13 cellular contexts compared by ENCODE assay signal in genomic region chr2:160292225-160292624, GRCh38.
DNase-seq lines count a peak whose midpoint lies in the region; ATAC-seq and TF ChIP-seq lines count a peak whose summit lies in the region.
"Had no signal": no experiment of that assay in that cellular context is flagged by ENCODE, and none has a peak within 500 bp of the region (broad histone marks: within the 10 kb centered on the region; RNA-seq: fewer than 3 reads in every experiment).

No MANE protein-coding gene starts in this region.

- H3K27ac Mint-ChIP-seq in CD4-positive, alpha-beta T cell = peak overlapping the region; percentile 38
- peak overlapping the region in 8 of 9 donors; percentile 15 to 81 (median 70) for H3K27ac Mint-ChIP-seq in naive thymus-derived CD4-positive, alpha-beta T cell
- no peak overlapping the region for H3K27ac Mint-ChIP-seq in activated CD8-positive, alpha-beta memory T cell treated with anti-CD3 and anti-CD28 coated beads, Interleukin-2, amount 10 ng/mL, durations not matched to agents 7 days and 5 days
- H3K27ac Mint-ChIP-seq: stimulated activated naive B cell treated with anti-CD40 and anti-IgM and Interleukin-4, amounts not matched to agents 10 μg/mL and 1 μg/mL and 100 μg/mL, for 72 hours had no signal

- H3K4me3 ChIP-seq in naive thymus-derived CD4-positive, alpha-beta T cell (ENCODE audit: low read length) = no peak overlapping the region

- H3K27me3 Mint-ChIP-seq in CD4-positive, alpha-beta T cell = no peaks in the 10 kb centered on the region
- no peaks in the 10 kb centered on the region for H3K27me3 Mint-ChIP-seq in naive thymus-derived CD4-positive, alpha-beta T cell
- H3K27me3 Mint-ChIP-seq in activated CD8-positive, alpha-beta memory T cell treated with anti-CD3 and anti-CD28 coated beads, Interleukin-2, amount 10 ng/mL, durations not matched to agents 7 days and 5 days = no peaks in the 10 kb centered on the region
- H3K27me3 Mint-ChIP-seq: stimulated activated naive B cell treated with anti-CD40 and anti-IgM and Interleukin-4, amounts not matched to agents 10 μg/mL and 1 μg/mL and 100 μg/mL, for 72 hours had no signal

- no peak overlapping the region for H3K27ac ChIP-seq in CD4-positive, alpha-beta T cell (ENCODE audit: low read depth, low read length)
- H3K27ac ChIP-seq in epithelial cell of prostate = peak overlapping the region; percentile 82
- H3K27ac ChIP-seq in naive thymus-derived CD4-positive, alpha-beta T cell (ENCODE audit: low read depth, low read length) = no peak overlapping the region

- no peak for ATAC-seq in CD4-positive, alpha-beta T cell (ENCODE audit: poor library complexity)
- ATAC-seq in naive thymus-derived CD4-positive, alpha-beta T cell = no peak
- ATAC-seq in activated CD8-positive, alpha-beta memory T cell treated with anti-CD3 and anti-CD28 coated beads, Interleukin-2, amount 10 ng/mL, durations not matched to agents 7 days and 5 days = no peak
- ATAC-seq: stimulated activated naive B cell treated with anti-CD40 and anti-IgM and Interleukin-4, amounts not matched to agents 10 μg/mL and 1 μg/mL and 100 μg/mL, for 72 hours had no signal

- H3K36me3 Mint-ChIP-seq in CD4-positive, alpha-beta T cell (ENCODE audit: low read depth) = peaks cover 89% of the 10 kb centered on the region
- peaks cover 6 to 62% (median 37%) of the 10 kb centered on the region in 5 donors for H3K36me3 Mint-ChIP-seq in naive thymus-derived CD4-positive, alpha-beta T cell
- H3K36me3 Mint-ChIP-seq in activated CD8-positive, alpha-beta memory T cell treated with anti-CD3 and anti-CD28 coated beads, Interleukin-2, amount 10 ng/mL, durations not matched to agents 7 days and 5 days = peaks cover 48% of the 10 kb centered on the region

- CTCF ChIA-PET in CD4-positive, alpha-beta T cell (lab: Charles Lee) = interaction anchor here (1.0 kb wide), 1 partner anchor 28 kb away, joined by 3 read pairs; no protein-coding TSS in a partner anchor
- CTCF ChIA-PET in naive thymus-derived CD4-positive, alpha-beta T cell (lab: Charles Lee) = interaction anchor here (0.7 to 1.5 kb wide), 4 partner anchors 31 to 702 kb away, joined by 3 to 5 read pairs (median 4); no protein-coding TSS in a partner anchor
- CTCF ChIA-PET in activated CD8-positive, alpha-beta memory T cell treated with anti-CD3 and anti-CD28 coated beads, Interleukin-2, amount 10 ng/mL, durations not matched to agents 7 days and 5 days (lab: Charles Lee) = interaction anchor here (1.1 kb wide), 1 partner anchor 16 kb away, joined by 3 read pairs; no protein-coding TSS in a partner anchor

- TF ChIP-seq CTCF in CD4-positive, alpha-beta T cell (IDR thresholded peaks at IDR 0.05) = no peak

- no peak overlapping the region for H3K4me3 Mint-ChIP-seq in CD4-positive, alpha-beta T cell
- no peak overlapping the region for H3K4me3 Mint-ChIP-seq in naive thymus-derived CD4-positive, alpha-beta T cell
- no peak overlapping the region for H3K4me3 Mint-ChIP-seq in activated CD8-positive, alpha-beta memory T cell treated with anti-CD3 and anti-CD28 coated beads, Interleukin-2, amount 10 ng/mL, durations not matched to agents 7 days and 5 days
- H3K4me3 Mint-ChIP-seq: stimulated activated naive B cell treated with anti-CD40 and anti-IgM and Interleukin-4, amounts not matched to agents 10 μg/mL and 1 μg/mL and 100 μg/mL, for 72 hours had no signal

- H3K4me1 Mint-ChIP-seq in CD4-positive, alpha-beta T cell (ENCODE audit: low read depth) = peaks cover 50% of the 10 kb centered on the region
- H3K4me1 Mint-ChIP-seq in naive thymus-derived CD4-positive, alpha-beta T cell = peaks cover 20 to 74% (median 46%) of the 10 kb centered on the region in 7 donors
- H3K4me1 Mint-ChIP-seq in activated CD8-positive, alpha-beta memory T cell treated with anti-CD3 and anti-CD28 coated beads, Interleukin-2, amount 10 ng/mL, durations not matched to agents 7 days and 5 days = peaks cover 28% of the 10 kb centered on the region

- intact Hi-C loops in CD4-positive, alpha-beta T cell (cut with DNase I, micrococcal nuclease) = no loop called here
- intact Hi-C loops in naive thymus-derived CD4-positive, alpha-beta T cell (cut with micrococcal nuclease) = loop anchor here in 1 of 2 donors (1.0 kb wide), 1 partner anchor 702 kb away; no protein-coding TSS in a partner anchor

- no peaks in the 10 kb centered on the region for H3K27me3 ChIP-seq in CD4-positive, alpha-beta T cell (ENCODE audit: control insufficient read depth, insufficient read depth, low read length)
- H3K27me3 ChIP-seq in naive thymus-derived CD4-positive, alpha-beta T cell (ENCODE audit: control insufficient read depth in 2 of 2, insufficient read depth in 2 of 2, low read length in 2 of 2) = no peaks in the 10 kb centered on the region

- H3K9me3 Mint-ChIP-seq in CD4-positive, alpha-beta T cell = no peaks in the 10 kb centered on the region
- no peaks in the 10 kb centered on the region for H3K9me3 Mint-ChIP-seq in naive thymus-derived CD4-positive, alpha-beta T cell
- no peaks in the 10 kb centered on the region for H3K9me3 Mint-ChIP-seq in activated CD8-positive, alpha-beta memory T cell treated with anti-CD3 and anti-CD28 coated beads, Interleukin-2, amount 10 ng/mL, durations not matched to agents 7 days and 5 days (ENCODE audit: low read depth)
- H3K9me3 Mint-ChIP-seq: stimulated activated naive B cell treated with anti-CD40 and anti-IgM and Interleukin-4, amounts not matched to agents 10 μg/mL and 1 μg/mL and 100 μg/mL, for 72 hours had no signal

- H3K4me1 ChIP-seq in naive thymus-derived CD4-positive, alpha-beta T cell (ENCODE audit: control insufficient read depth in 2 of 2, insufficient read depth in 2 of 2, low read length in 2 of 2) = peaks cover 0 to 22% of the 10 kb centered on the region in 2 donors

- H3K9me3 ChIP-seq in CD4-positive, alpha-beta T cell (ENCODE audit: control insufficient read depth, low read length) = no peaks in the 10 kb centered on the region
- H3K9me3 ChIP-seq in naive thymus-derived CD4-positive, alpha-beta T cell (ENCODE audit: control insufficient read depth in 2 of 3, low read length in 3 of 3) = no peaks in the 10 kb centered on the region

- POLR2A ChIA-PET in CD4-positive, alpha-beta T cell (lab: Charles Lee) = interaction anchor here (0.9 kb wide), 1 partner anchor 23 kb away, joined by 3 read pairs; no protein-coding TSS in a partner anchor
- POLR2A ChIA-PET in naive thymus-derived CD4-positive, alpha-beta T cell (lab: Charles Lee) = no interaction called here

- DNase-seq in CD4-positive, alpha-beta T cell = no peak
- peak; percentile 54 for DNase-seq in LHCN-M2 (ENCODE audit: low read depth)
- no peak for DNase-seq in epithelial cell of prostate (ENCODE audit: low read depth, low spot score)
- DNase-seq in naive thymus-derived CD4-positive, alpha-beta T cell = no peak
- DNase-seq in NCI-H146 (lab: John Stamatoyannopoulos, UW) = no peak
- no peak for DNase-seq in RKO (ENCODE audit: low spot score)
- no peak for DNase-seq in activated CD8-positive, alpha-beta memory T cell treated with anti-CD3 and anti-CD28 coated beads, Interleukin-2, amount 10 ng/mL, durations not matched to agents 7 days and 5 days
- DNase-seq in NCI-H2107 (lab: John Stamatoyannopoulos, UW) = no peak
- DNase-seq: cerebellar nuclear complex; hippocampal formation; NCI-H1048; NCI-H526 treated with DMSO at 0.1 percent for 48 hours; stimulated activated naive B cell treated with anti-CD40 and anti-IgM and Interleukin-4, amounts not matched to agents 10 μg/mL and 1 μg/mL and 100 μg/mL, for 72 hours had no signal

- peaks cover 0 to 24% (median 4%) of the 10 kb centered on the region in 3 experiments for H3K36me3 ChIP-seq in naive thymus-derived CD4-positive, alpha-beta T cell (ENCODE audit: control insufficient read depth in 2 of 3, insufficient read depth in 3 of 3, low read length in 3 of 3)
